In genomic region chr11:20238712-20239111, GRCh38 we compare ENCODE assay signal across 18 cellular contexts.
A peak's percentile ranks its signal among the peaks of the same experiment; 100 is the strongest.
DNase-seq lines count a peak whose midpoint lies in the region; ATAC-seq and TF ChIP-seq lines count a peak whose summit lies in the region.
"Had no signal": no experiment of that assay in that cellular context is flagged by ENCODE, and none has a peak within 500 bp of the region (broad histone marks: within the 10 kb centered on the region; RNA-seq: fewer than 3 reads in every experiment).

No MANE protein-coding gene starts in this region.

- no peak overlapping the region for H3K4me3 Mint-ChIP-seq in activated T-cell treated with anti-CD3 and anti-CD28 coated beads, Interleukin-2, amount 50 U/mL, for 72 hours
- H3K4me3 Mint-ChIP-seq: activated naive CD4-positive, alpha-beta T cell treated with anti-CD3 and anti-CD28 coated beads, Interleukin-2, amount 50 U/mL, for 24 hours; brain; neural progenitor cell had no signal

- H3K4me1 Mint-ChIP-seq in activated T-cell treated with anti-CD3 and anti-CD28 coated beads, Interleukin-2, amount 50 U/mL, for 72 hours (ENCODE audit: low read depth), result no peaks in the 10 kb centered on the region
- H3K4me1 Mint-ChIP-seq: activated naive CD4-positive, alpha-beta T cell treated with anti-CD3 and anti-CD28 coated beads, Interleukin-2, amount 50 U/mL, for 24 hours; brain had no signal

- ATAC-seq in left lung, result peak; percentile 74
- no peak for ATAC-seq in activated T-cell treated with anti-CD3 and anti-CD28 coated beads, Interleukin-2, amount 50 U/mL, for 72 hours (replicated peaks in 1 of 2)
- ATAC-seq: esophagus mucosa had no signal

- H3K36me3 ChIP-seq in BE2C, result no peaks in the 10 kb centered on the region
- no peaks in the 10 kb centered on the region for H3K36me3 ChIP-seq in left lung

- H3K4me1 ChIP-seq in BE2C (no peaks in the 10 kb centered on the region), left lung (no peaks in the 10 kb centered on the region)

- DNase-seq in BE2C (peak; percentile 9), ELF-1 (ENCODE audit: low read depth, low spot score) (peak; percentile 15), NCI-H2196 treated with DMSO at 0.1 percent for 48 hours (lab: John Stamatoyannopoulos, UW; ENCODE audit: unreplicated experiment) (peak; percentile 57), left lung (peak in 1 of 2 donors; percentile 34), NOMO-1 treated with dmso at 0.1 percent for 144 hours (lab: John Stamatoyannopoulos, UW; ENCODE audit: unreplicated experiment) (no peak), activated T-cell treated with anti-CD3 and anti-CD28 coated beads for 4 hours (no peak)
- DNase-seq in activated T-cell treated with anti-CD3 and anti-CD28 coated beads, Interleukin-2, amount 50 U/mL, for 72 hours, result no peak
- DNase-seq: activated CD4-positive, alpha-beta T cell treated with anti-CD3 and anti-CD28 coated beads, Interleukin-2, amount 50 U/mL, for 4 hours; activated T-cell treated with anti-CD3 and anti-CD28 coated beads, Interleukin-2, amount 50 U/mL, for 1 hour; dorsolateral prefrontal cortex; IMR-90; mesendoderm; NCI-H1417; NCI-H526 had no signal

- no peaks in the 10 kb centered on the region for H3K36me3 Mint-ChIP-seq in activated T-cell treated with anti-CD3 and anti-CD28 coated beads, Interleukin-2, amount 50 U/mL, for 72 hours (ENCODE audit: insufficient read depth in 2 of 2)

- no peak for TF ChIP-seq CTCF in BE2C (IDR thresholded peaks at IDR 0.05; ENCODE audit: low read depth, low read length)
- no peak for TF ChIP-seq CTCF in left lung (IDR thresholded peaks at IDR 0.05)

- H3K9me3 ChIP-seq in BE2C (no peaks in the 10 kb centered on the region), left lung (peaks cover 0 to 14% of the 10 kb centered on the region in 2 donors)

- H3K9me3 Mint-ChIP-seq in activated T-cell treated with anti-CD3 and anti-CD28 coated beads, Interleukin-2, amount 50 U/mL, for 72 hours, result peaks cover 0 to 5% of the 10 kb centered on the region in 2 donors

- intact Hi-C loops in left lung (cut with DNase I), result no loop called here

- peaks cover 6% of the 10 kb centered on the region for H3K27me3 Mint-ChIP-seq in activated T-cell treated with anti-CD3 and anti-CD28 coated beads, Interleukin-2, amount 50 U/mL, for 72 hours (ENCODE audit: low read depth)

- H3K27ac Mint-ChIP-seq in activated T-cell treated with anti-CD3 and anti-CD28 coated beads, Interleukin-2, amount 50 U/mL, for 72 hours, result no peak overlapping the region
- H3K27ac Mint-ChIP-seq: activated naive CD4-positive, alpha-beta T cell treated with anti-CD3 and anti-CD28 coated beads, Interleukin-2, amount 50 U/mL, for 24 hours; brain; neural progenitor cell had no signal

- H3K4me3 ChIP-seq in BE2C (ENCODE audit: low read depth, low read length) (no peak overlapping the region), left lung (no peak overlapping the region)
- H3K4me3 ChIP-seq: dorsolateral prefrontal cortex, neural progenitor cell had no signal

- H3K27me3 ChIP-seq in BE2C (no peaks in the 10 kb centered on the region), left lung (peaks cover 0 to 3% of the 10 kb centered on the region in 2 donors)
- H3K27me3 ChIP-seq: neural progenitor cell had no signal

- no peak overlapping the region for H3K27ac ChIP-seq in left lung
- H3K27ac ChIP-seq: dorsolateral prefrontal cortex, neural progenitor cell had no signal

Comparison
In these comparisons a context has a peak if more than half of its experiments do, and no peak if none do; other contexts are left out.
1. DNase-seq: peak in BE2C (single experiment), ELF-1 (single experiment) and NCI-H2196 treated with DMSO at 0.1 percent for 48 hours (single experiment); none in NOMO-1 treated with dmso at 0.1 percent for 144 hours (single experiment), activated T-cell treated with anti-CD3 and anti-CD28 coated beads, Interleukin-2, amount 50 U/mL, for 72 hours (0 of 2) and activated T-cell treated with anti-CD3 and anti-CD28 coated beads for 4 hours (single experiment).